ENCODE assay signal across 8 cellular contexts in genomic region chr9:124939944-124940343, GRCh38. TPM values are rescaled to one million over a fixed set of nuclear protein-coding genes. Genes with fewer than 3 reads are reported as not detected.
DNase-seq lines count a peak whose midpoint lies in the region; ATAC-seq and TF ChIP-seq lines count a peak whose summit lies in the region.

No MANE protein-coding gene starts in this region.

- ATAC-seq in activated naive CD8-positive, alpha-beta T cell treated with anti-CD3 and anti-CD28 coated beads, Interleukin-2, amount 50 U/mL, for 24 hours = no peak
- ATAC-seq in HG03460 (IDR thresholded peaks at IDR 0.05; ENCODE audit: unreplicated experiment) = no peak

- TF ChIP-seq CTCF in kidney epithelial cell (IDR thresholded peaks at IDR 0.05; ENCODE audit: insufficient read depth, low read length, poor library complexity, severe bottlenecking) (no peak), suprapubic skin (IDR thresholded peaks at IDR 0.05) (no peak)

- H3K4me3 ChIP-seq in kidney epithelial cell (ENCODE audit: low read depth, low read length) (peak overlapping the region; percentile 87), suprapubic skin (peak overlapping the region; percentile 55)

- peaks cover 25% of the 10 kb centered on the region for H3K4me1 Mint-ChIP-seq in T-helper 2 cell treated with Interferon-gamma antibody and Interleukin-4, amounts not matched to agents 5 μg/mL and 100 μg/mL, for 36 hours (ENCODE audit: low read depth)
- peaks cover 30% of the 10 kb centered on the region for H3K4me1 Mint-ChIP-seq in activated naive CD8-positive, alpha-beta T cell treated with anti-CD3 and anti-CD28 coated beads, Interleukin-2, amount 50 U/mL, for 24 hours

- no peak overlapping the region for H3K27ac ChIP-seq in suprapubic skin

- no peaks in the 10 kb centered on the region for H3K9me3 ChIP-seq in suprapubic skin

- no peaks in the 10 kb centered on the region for H3K27me3 Mint-ChIP-seq in T-helper 2 cell treated with Interferon-gamma antibody and Interleukin-4, amounts not matched to agents 5 μg/mL and 100 μg/mL, for 36 hours (ENCODE audit: low read depth)
- H3K27me3 Mint-ChIP-seq in activated naive CD8-positive, alpha-beta T cell treated with anti-CD3 and anti-CD28 coated beads, Interleukin-2, amount 50 U/mL, for 24 hours = no peaks in the 10 kb centered on the region

- TF ChIP-seq EP300 in suprapubic skin (IDR thresholded peaks at IDR 0.05) = no peak

- H3K36me3 Mint-ChIP-seq in T-helper 2 cell treated with Interferon-gamma antibody and Interleukin-4, amounts not matched to agents 5 μg/mL and 100 μg/mL, for 36 hours (ENCODE audit: low read depth) = peaks cover 21% of the 10 kb centered on the region
- peaks cover 19% of the 10 kb centered on the region for H3K36me3 Mint-ChIP-seq in activated naive CD8-positive, alpha-beta T cell treated with anti-CD3 and anti-CD28 coated beads, Interleukin-2, amount 50 U/mL, for 24 hours (ENCODE audit: low read depth)

- H3K9me3 Mint-ChIP-seq in T-helper 2 cell treated with Interferon-gamma antibody and Interleukin-4, amounts not matched to agents 5 μg/mL and 100 μg/mL, for 36 hours = no peaks in the 10 kb centered on the region
- H3K9me3 Mint-ChIP-seq in activated naive CD8-positive, alpha-beta T cell treated with anti-CD3 and anti-CD28 coated beads, Interleukin-2, amount 50 U/mL, for 24 hours = no peaks in the 10 kb centered on the region

- TF ChIP-seq POLR2A in suprapubic skin (IDR thresholded peaks at IDR 0.05) = no peak

- H3K4me1 ChIP-seq in suprapubic skin = peaks cover 18% of the 10 kb centered on the region

- DNase-seq in T-helper 2 cell treated with Interferon-gamma antibody and Interleukin-4, amounts not matched to agents 5 μg/mL and 100 μg/mL, for 36 hours (ENCODE audit: low spot score) = no peak
- DNase-seq in T-helper 2 cell (no peak), kidney epithelial cell (ENCODE audit: low read depth) (no peak), suprapubic skin (ENCODE audit: low spot score in 2 of 2) (no peak), AG20443 (ENCODE audit: low spot score) (no peak), NCI-H1048 (lab: John Stamatoyannopoulos, UW) (no peak)
- DNase-seq in activated naive CD8-positive, alpha-beta T cell treated with anti-CD3 and anti-CD28 coated beads, Interleukin-2, amount 50 U/mL, for 24 hours = no peak

- peak overlapping the region; percentile 97 for H3K4me3 Mint-ChIP-seq in T-helper 2 cell treated with Interferon-gamma antibody and Interleukin-4, amounts not matched to agents 5 μg/mL and 100 μg/mL, for 36 hours
- H3K4me3 Mint-ChIP-seq in activated naive CD8-positive, alpha-beta T cell treated with anti-CD3 and anti-CD28 coated beads, Interleukin-2, amount 50 U/mL, for 24 hours = peak overlapping the region; percentile 89

- H3K27me3 ChIP-seq in kidney epithelial cell (ENCODE audit: control insufficient read depth, insufficient read depth, low read length) = no peaks in the 10 kb centered on the region
- no peaks in the 10 kb centered on the region for H3K27me3 ChIP-seq in suprapubic skin

- H3K36me3 ChIP-seq in kidney epithelial cell (ENCODE audit: control insufficient read depth, insufficient read depth, low read length) (no peaks in the 10 kb centered on the region), suprapubic skin (peaks cover 17% of the 10 kb centered on the region)

- peak overlapping the region; percentile 92 for H3K27ac Mint-ChIP-seq in T-helper 2 cell treated with Interferon-gamma antibody and Interleukin-4, amounts not matched to agents 5 μg/mL and 100 μg/mL, for 36 hours
- H3K27ac Mint-ChIP-seq in activated naive CD8-positive, alpha-beta T cell treated with anti-CD3 and anti-CD28 coated beads, Interleukin-2, amount 50 U/mL, for 24 hours = peak overlapping the region; percentile 91

RNA-seq across cellular contexts. Expression of gene GOLGA1, which starts 0.9 kb away (rescaled TPM):
- total RNA-seq in kidney epithelial cell (12.5 and 16.3 TPM in 2 replicates), suprapubic skin (10 to 100 TPM; 20.2 to 47.5 (median 24.5) TPM)
